8 cellular contexts compared by ENCODE assay signal in the genomic region with DNA sequence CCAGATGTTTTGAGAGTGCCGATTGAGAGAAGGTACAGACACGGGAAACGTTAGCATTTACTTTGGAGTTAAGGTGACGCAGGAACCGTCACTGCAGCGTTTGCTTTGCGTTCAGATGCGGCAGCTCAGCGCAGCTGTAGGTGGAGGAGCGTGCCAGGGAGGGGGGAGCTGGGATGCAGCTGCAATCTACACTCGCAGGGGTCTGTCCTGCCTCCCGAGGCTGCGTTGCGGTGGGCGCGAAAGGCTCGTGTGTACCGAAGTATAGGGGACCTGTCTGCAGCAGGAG. TPM values are rescaled to one million over a fixed set of nuclear protein-coding genes. Genes with fewer than 3 reads are reported as not detected.
DNase-seq lines count a peak whose midpoint lies in the region; ATAC-seq and TF ChIP-seq lines count a peak whose summit lies in the region.

No MANE protein-coding gene starts in this region.

- TF ChIP-seq CTCF in Calu3 (IDR thresholded peaks at IDR 0.05; ENCODE audit: unreplicated experiment) (no peak), brain (conservative IDR thresholded peaks at IDR 0.05) (no peak)

- H3K27me3 Mint-ChIP-seq in Calu3 (ENCODE audit: unreplicated experiment) (no peaks in the 10 kb centered on the region), brain (peaks cover 15% of the 10 kb centered on the region)

- H3K4me1 Mint-ChIP-seq in Calu3 (ENCODE audit: low read depth, unreplicated experiment) (peaks cover 13% of the 10 kb centered on the region), brain (peaks cover 55% of the 10 kb centered on the region)

- peaks cover 30% of the 10 kb centered on the region for H3K36me3 Mint-ChIP-seq in Calu3 (ENCODE audit: insufficient read depth, unreplicated experiment)
- no peaks in the 10 kb centered on the region for H3K36me3 Mint-ChIP-seq in brain

- CTCF ChIA-PET in Calu3 (lab: Charles Lee): interaction anchor here (0.6 kb wide), 1 partner anchor 38 kb away, joined by 3 read pairs; no protein-coding TSS in a partner anchor

- peak overlapping the region; percentile 87 for H3K4me3 Mint-ChIP-seq in Calu3 (ENCODE audit: low read depth, unreplicated experiment)
- peak overlapping the region; percentile 95 to 98 (median 95) for H3K4me3 Mint-ChIP-seq in brain

- BruUV-seq in Calu3 (replicated peaks; lab: Mats Ljungman, UMichigan): no TSS peak

- peak overlapping the region; percentile 66 for H3K27ac Mint-ChIP-seq in Calu3 (ENCODE audit: unreplicated experiment)
- peak overlapping the region; percentile 93 to 98 (median 97) for H3K27ac Mint-ChIP-seq in brain

- DNase-seq in Calu3 (no peak), RKO (ENCODE audit: low spot score) (peak; percentile 71), iris pigment epithelial cell (ENCODE audit: low read depth) (peak; percentile 61), SKM-1 (lab: John Stamatoyannopoulos, UW; ENCODE audit: unreplicated experiment) (no peak)
- DNase-seq in stimulated activated CD4-positive, alpha-beta T cell treated with anti-CD3 and anti-CD28 coated beads, Interleukin-4, amount 100 ng/mL, for 1 hour: peak; percentile 58

- ATAC-seq in GM19455 (IDR thresholded peaks at IDR 0.05; ENCODE audit: unreplicated experiment) (peak; percentile 33), HG03460 (IDR thresholded peaks at IDR 0.05; ENCODE audit: unreplicated experiment) (peak; percentile 35)

- H3K9me3 Mint-ChIP-seq in Calu3 (ENCODE audit: low read depth, unreplicated experiment): no peaks in the 10 kb centered on the region
- H3K9me3 Mint-ChIP-seq in brain: peaks cover 0 to 5% (median 0%) of the 10 kb centered on the region in 5 experiments

- intact Hi-C loops in Calu3 (cut with micrococcal nuclease; ENCODE audit: unreplicated experiment): no loop called here

RNA-seq across cellular contexts. Expression of gene FYTTD1, which starts 0.4 kb away (rescaled TPM):
- total RNA-seq in Calu3 (2022): 37.4 and 37.6 TPM in 2 replicates
- polyA plus RNA-seq in brain (ENCODE audit: insufficient read depth, low read depth, low replicate concordance): 47.1 TPM

RNA-seq across cellular contexts. Expression of gene RUBCN, which starts 12.6 kb away (rescaled TPM):
- total RNA-seq in Calu3 (2022): 22.9 and 32.2 TPM in 2 replicates
- polyA plus RNA-seq in brain (ENCODE audit: insufficient read depth, low read depth, low replicate concordance): 20.8 TPM

RNA-seq across cellular contexts. Expression of gene LRCH3, which starts 41.8 kb away (rescaled TPM):
- total RNA-seq in Calu3 (2022): 39.4 and 44.6 TPM in 2 replicates
- 25.0 TPM for polyA plus RNA-seq in brain (ENCODE audit: insufficient read depth, low read depth, low replicate concordance)

Comparison
In these comparisons a context has a peak if more than half of its experiments do, and no peak if none do; other contexts are left out.
1. DNase-seq: peak in RKO (single experiment), iris pigment epithelial cell (single experiment) and stimulated activated CD4-positive, alpha-beta T cell treated with anti-CD3 and anti-CD28 coated beads, Interleukin-4, amount 100 ng/mL, for 1 hour (single experiment); none in Calu3 (single experiment) and SKM-1 (single experiment).